Comparison of ENCODE assay signal across 17 cellular contexts in the genomic region with DNA sequence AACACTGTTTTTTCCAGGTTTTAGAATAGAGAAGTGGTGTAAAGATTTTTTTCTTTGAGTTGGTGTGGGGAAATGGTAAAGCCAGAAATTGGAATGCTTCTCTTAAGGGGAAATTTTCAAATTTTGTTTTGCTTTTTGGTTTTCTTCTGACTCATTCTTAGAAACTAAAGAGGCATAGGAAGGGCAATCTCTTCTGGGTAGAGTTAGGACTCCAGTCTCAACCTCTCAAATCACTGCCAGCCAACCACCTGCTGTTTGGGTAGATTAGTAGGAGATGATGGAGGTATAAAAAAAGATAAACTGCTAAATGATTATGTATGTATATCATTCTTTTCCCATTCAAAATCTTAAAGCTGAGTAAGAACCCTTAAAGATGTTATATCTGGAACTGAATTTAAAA. TPM values are rescaled to one million over a fixed set of nuclear protein-coding genes. Genes with fewer than 3 reads are reported as not detected.
"Had no signal": no experiment of that assay in that cellular context is flagged by ENCODE, and none has a peak within 500 bp of the region (broad histone marks: within the 10 kb centered on the region; RNA-seq: fewer than 3 reads in every experiment).

No MANE protein-coding gene starts in this region.

- H3K9ac ChIP-seq: neural progenitor cell had no signal

- H3K4me1 ChIP-seq: sigmoid colon, upper lobe of left lung, uterus had no signal

- H3K9me3 ChIP-seq: heart left ventricle, ovary, right atrium auricular region, sigmoid colon, upper lobe of left lung, uterus had no signal

- H2AFZ ChIP-seq: neural progenitor cell had no signal

- H3K27me3 Mint-ChIP-seq: naive thymus-derived CD8-positive, alpha-beta T cell had no signal

- H3K27ac ChIP-seq: coronary artery, heart left ventricle, neural progenitor cell, ovary, right atrium auricular region, sigmoid colon, skin epidermis, upper lobe of left lung, uterus had no signal

- DNase-seq: effector CD4-positive, alpha-beta T cell; heart left ventricle; hippocampal formation; left colon; mesendoderm; naive thymus-derived CD8-positive, alpha-beta T cell; nucleus accumbens; ovary; sigmoid colon; stimulated activated CD4-positive, alpha-beta T cell treated with anti-CD3 and anti-CD28 coated beads, Interleukin-2, amount 100 ng/mL, for 24 hours; stimulated activated naive CD4-positive, alpha-beta T cell treated with Interleukin-2 at 50 U/mL for 16 hours; upper lobe of left lung; uterus had no signal

- H3K27ac Mint-ChIP-seq: neural progenitor cell had no signal

- H3K27me3 ChIP-seq: heart left ventricle, neural progenitor cell, ovary, right atrium auricular region, sigmoid colon, upper lobe of left lung, uterus had no signal

- H3K36me3 ChIP-seq: neural progenitor cell, ovary, right atrium auricular region, uterus had no signal

- H3K4me1 Mint-ChIP-seq: naive thymus-derived CD8-positive, alpha-beta T cell had no signal

- H3K4me3 Mint-ChIP-seq: naive thymus-derived CD8-positive, alpha-beta T cell; neural progenitor cell had no signal

- H3K9me3 Mint-ChIP-seq: naive thymus-derived CD8-positive, alpha-beta T cell; neural progenitor cell had no signal

- H3K4me3 ChIP-seq: coronary artery, heart left ventricle, neural progenitor cell, ovary, right atrium auricular region, sigmoid colon, skin epidermis, upper lobe of left lung, uterus had no signal

RNA-seq across cellular contexts. Expression of gene STRIP2, which starts 47.7 kb away (rescaled TPM):
- polyA plus RNA-seq: naive thymus-derived CD8-positive, alpha-beta T cell had no signal
